Comparison of ENCODE assay signal across 19 cellular contexts in the genomic region with DNA sequence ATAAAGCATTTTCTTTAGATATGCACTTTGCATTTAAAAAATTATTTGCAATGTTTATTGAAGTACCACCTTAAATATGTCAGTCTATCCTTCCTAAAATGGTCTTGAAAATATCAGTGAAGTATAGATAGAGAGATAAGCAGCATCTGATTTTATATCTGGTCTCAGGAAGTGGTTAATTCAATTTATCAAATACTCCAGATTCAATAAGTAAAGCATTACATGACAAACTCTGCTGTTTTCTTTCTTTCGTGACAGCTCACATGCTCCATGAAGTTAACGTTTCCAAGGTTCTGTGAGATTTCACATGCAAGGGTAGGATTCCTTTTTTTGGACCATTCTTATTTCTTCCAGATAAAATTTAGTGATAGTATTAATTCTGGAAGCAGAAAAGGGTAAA.
DNase-seq lines count a peak whose midpoint lies in the region; ATAC-seq, FAIRE-seq and TF ChIP-seq lines count a peak whose summit lies in the region.
"Had no signal": no experiment of that assay in that cellular context is flagged by ENCODE, and none has a peak within 500 bp of the region (broad histone marks: within the 10 kb centered on the region; RNA-seq: fewer than 3 reads in every experiment).

No MANE protein-coding gene starts in this region.

- intact Hi-C loops in lower leg skin (cut with DNase I; ENCODE audit: low total_unique reads) = no loop called here

- no peak for TF ChIP-seq RAD21 in A549 (conservative IDR thresholded peaks at IDR 0.05 in 1 of 2, IDR thresholded peaks at IDR 0.05 in 1 of 2)

- ATAC-seq in A549 = no peak
- no peak for ATAC-seq in SK-N-SH treated with all-trans-retinoic acid at 6 μM for 48 hours

- H3K4me2 ChIP-seq in A549 = no peak overlapping the region
- H3K4me2 ChIP-seq: BLaER1 had no signal

- WGBS in A549 (ENCODE audit: missing lambda C conversion rate) = 18% methylated on average over 2 of the region's 2 CpGs
- 73 to 85% methylated on average over 2 of the region's 2 CpGs for WGBS in lower leg skin, 2 donors

- DNase-seq in A549 (ENCODE audit: low read depth in 1 of 2, low spot score in 1 of 2) = no peak
- DNase-seq in SK-N-DZ (ENCODE audit: low spot score) = peak; percentile 73
- no peak for DNase-seq in lower leg skin (ENCODE audit: low spot score in 2 of 2)
- DNase-seq in hypothalamus (lab: John Stamatoyannopoulos, UW) = no peak
- DNase-seq in putamen (ENCODE audit: low spot score) = no peak
- DNase-seq: ACHN; BE2C; C1 segment of cervical spinal cord; CD4-positive, alpha-beta memory T cell; CD4-positive, CD25-positive, alpha-beta regulatory T cell; CD8-positive, alpha-beta memory T cell; COR-L47; DMS79 treated with DMSO at 0.1 percent for 48 hours; GF-D8 had no signal

- no peaks in the 10 kb centered on the region for H3K4me1 ChIP-seq in A549
- H3K4me1 ChIP-seq: BLaER1 had no signal

- FAIRE-seq in A549 (lab: Jason Lieb, UNC) = peak; percentile 86
- FAIRE-seq: GM12891, GM19239 had no signal

- POLR2A ChIA-PET in A549 (lab: Yijun Ruan, JAX) = no interaction called here

- CTCF ChIA-PET in A549 (lab: Yijun Ruan, JAX) = no interaction called here

- no peak for TF ChIP-seq CTCF in A549 (IDR thresholded peaks at IDR 0.05)
- TF ChIP-seq CTCF in lower leg skin (IDR thresholded peaks at IDR 0.05) = no peak

- no peak overlapping the region for H3K27ac ChIP-seq in A549
- H3K27ac ChIP-seq: 22Rv1, BLaER1 had no signal

- TF ChIP-seq EP300 in A549 (IDR thresholded peaks at IDR 0.05) = no peak

- no peak overlapping the region for H3K4me3 ChIP-seq in A549
- H3K4me3 ChIP-seq in lower leg skin (ENCODE audit: low read depth, poor library complexity, severe bottlenecking) = no peak overlapping the region
- H3K4me3 ChIP-seq: BLaER1 had no signal

- no peak for TF ChIP-seq POLR2A in A549 (IDR thresholded peaks at IDR 0.05; ENCODE audit: low read length)
- TF ChIP-seq POLR2A in lower leg skin (IDR thresholded peaks at IDR 0.05) = no peak

- H3K9me3 ChIP-seq in A549 = 0 out of 3 replicates have a peak, but pooled peaks cover 5% of the 10 kb centered on the region
- H3K9me3 ChIP-seq: BE2C, BLaER1 had no signal

TF ChIP-seq in A549, 52 proteins besides CTCF, POLR2A, EP300 and RAD21:
- TF ChIP-seq FOSL2 (IDR thresholded peaks at IDR 0.05) (no peak), FOSL2 (CRISPR knock-in tag; IDR thresholded peaks at IDR 0.05) (no peak), CBX8 (IDR thresholded peaks at IDR 0.05) (no peak), CBX2 (IDR thresholded peaks at IDR 0.05; ENCODE audit: borderline replicate concordance, low read depth) (no peak), CEBPB (IDR thresholded peaks at IDR 0.05) (no peak), MYC (IDR thresholded peaks at IDR 0.05; ENCODE audit: borderline replicate concordance, low read length) (no peak), SMC3 (IDR thresholded peaks at IDR 0.05) (no peak), HOXA7 (CRISPR knock-in tag; IDR thresholded peaks at IDR 0.05) (no peak), JUN (IDR thresholded peaks at IDR 0.05) (no peak), HOXB13 (CRISPR knock-in tag; IDR thresholded peaks at IDR 0.05; ENCODE audit: low read depth) (no peak), ZSCAN20 (CRISPR knock-in tag; IDR thresholded peaks at IDR 0.05) (no peak), KDM1A (IDR thresholded peaks at IDR 0.05; ENCODE audit: low read depth) (no peak)
- TF ChIP-seq, protein P1, sequence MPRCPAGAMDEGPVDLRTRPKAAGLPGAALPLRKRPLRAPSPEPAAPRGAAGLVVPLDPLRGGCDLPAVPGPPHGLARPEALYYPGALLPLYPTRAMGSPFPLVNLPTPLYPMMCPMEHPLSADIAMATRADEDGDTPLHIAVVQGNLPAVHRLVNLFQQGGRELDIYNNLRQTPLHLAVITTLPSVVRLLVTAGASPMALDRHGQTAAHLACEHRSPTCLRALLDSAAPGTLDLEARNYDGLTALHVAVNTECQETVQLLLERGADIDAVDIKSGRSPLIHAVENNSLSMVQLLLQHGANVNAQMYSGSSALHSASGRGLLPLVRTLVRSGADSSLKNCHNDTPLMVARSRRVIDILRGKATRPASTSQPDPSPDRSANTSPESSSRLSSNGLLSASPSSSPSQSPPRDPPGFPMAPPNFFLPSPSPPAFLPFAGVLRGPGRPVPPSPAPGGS (IDR thresholded peaks at IDR 0.05) = no peak
TF ChIP-seq in A549: peak in this region for 0.

TF ChIP-seq in SK-N-SH treated with all-trans-retinoic acid at 6 μM for 48 hours, 23 proteins besides CTCF, POLR2A, EP300 and RAD21:
- TF ChIP-seq PPARA (CRISPR knock-in tag; IDR thresholded peaks at IDR 0.05; ENCODE audit: borderline replicate concordance) (no peak), ZNF8 (CRISPR knock-in tag; IDR thresholded peaks at IDR 0.05) (no peak), OSR1 (CRISPR knock-in tag; IDR thresholded peaks at IDR 0.05) (no peak), TCF4 (CRISPR knock-in tag; IDR thresholded peaks at IDR 0.05; ENCODE audit: borderline replicate concordance) (peak; percentile 74; the same call in 1 of the 2 replicates), ISL1 (CRISPR knock-in tag; IDR thresholded peaks at IDR 0.05) (peak; percentile 87), ESRRG (CRISPR knock-in tag; IDR thresholded peaks at IDR 0.05) (peak; percentile 84; the same call in 1 of the 2 replicates)
- TF ChIP-seq, protein P2, sequence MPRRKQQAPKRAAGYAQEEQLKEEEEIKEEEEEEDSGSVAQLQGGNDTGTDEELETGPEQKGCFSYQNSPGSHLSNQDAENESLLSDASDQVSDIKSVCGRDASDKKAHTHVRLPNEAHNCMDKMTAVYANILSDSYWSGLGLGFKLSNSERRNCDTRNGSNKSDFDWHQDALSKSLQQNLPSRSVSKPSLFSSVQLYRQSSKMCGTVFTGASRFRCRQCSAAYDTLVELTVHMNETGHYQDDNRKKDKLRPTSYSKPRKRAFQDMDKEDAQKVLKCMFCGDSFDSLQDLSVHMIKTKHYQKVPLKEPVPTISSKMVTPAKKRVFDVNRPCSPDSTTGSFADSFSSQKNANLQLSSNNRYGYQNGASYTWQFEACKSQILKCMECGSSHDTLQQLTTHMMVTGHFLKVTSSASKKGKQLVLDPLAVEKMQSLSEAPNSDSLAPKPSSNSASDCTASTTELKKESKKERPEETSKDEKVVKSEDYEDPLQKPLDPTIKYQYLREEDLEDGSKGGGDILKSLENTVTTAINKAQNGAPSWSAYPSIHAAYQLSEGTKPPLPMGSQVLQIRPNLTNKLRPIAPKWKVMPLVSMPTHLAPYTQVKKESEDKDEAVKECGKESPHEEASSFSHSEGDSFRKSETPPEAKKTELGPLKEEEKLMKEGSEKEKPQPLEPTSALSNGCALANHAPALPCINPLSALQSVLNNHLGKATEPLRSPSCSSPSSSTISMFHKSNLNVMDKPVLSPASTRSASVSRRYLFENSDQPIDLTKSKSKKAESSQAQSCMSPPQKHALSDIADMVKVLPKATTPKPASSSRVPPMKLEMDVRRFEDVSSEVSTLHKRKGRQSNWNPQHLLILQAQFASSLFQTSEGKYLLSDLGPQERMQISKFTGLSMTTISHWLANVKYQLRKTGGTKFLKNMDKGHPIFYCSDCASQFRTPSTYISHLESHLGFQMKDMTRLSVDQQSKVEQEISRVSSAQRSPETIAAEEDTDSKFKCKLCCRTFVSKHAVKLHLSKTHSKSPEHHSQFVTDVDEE (CRISPR knock-in tag; IDR thresholded peaks at IDR 0.05) = 0 out of 2 replicates have a peak, but pooled peaks have one; percentile 46
- TF ChIP-seq, protein P3, sequence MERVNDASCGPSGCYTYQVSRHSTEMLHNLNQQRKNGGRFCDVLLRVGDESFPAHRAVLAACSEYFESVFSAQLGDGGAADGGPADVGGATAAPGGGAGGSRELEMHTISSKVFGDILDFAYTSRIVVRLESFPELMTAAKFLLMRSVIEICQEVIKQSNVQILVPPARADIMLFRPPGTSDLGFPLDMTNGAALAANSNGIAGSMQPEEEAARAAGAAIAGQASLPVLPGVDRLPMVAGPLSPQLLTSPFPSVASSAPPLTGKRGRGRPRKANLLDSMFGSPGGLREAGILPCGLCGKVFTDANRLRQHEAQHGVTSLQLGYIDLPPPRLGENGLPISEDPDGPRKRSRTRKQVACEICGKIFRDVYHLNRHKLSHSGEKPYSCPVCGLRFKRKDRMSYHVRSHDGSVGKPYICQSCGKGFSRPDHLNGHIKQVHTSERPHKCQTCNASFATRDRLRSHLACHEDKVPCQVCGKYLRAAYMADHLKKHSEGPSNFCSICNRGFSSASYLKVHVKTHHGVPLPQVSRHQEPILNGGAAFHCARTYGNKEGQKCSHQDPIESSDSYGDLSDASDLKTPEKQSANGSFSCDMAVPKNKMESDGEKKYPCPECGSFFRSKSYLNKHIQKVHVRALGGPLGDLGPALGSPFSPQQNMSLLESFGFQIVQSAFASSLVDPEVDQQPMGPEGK (CRISPR knock-in tag; IDR thresholded peaks at IDR 0.05; ENCODE audit: borderline replicate concordance) = 0 out of 2 replicates have a peak, but pooled peaks have one; percentile 21
- TF ChIP-seq, protein P4, sequence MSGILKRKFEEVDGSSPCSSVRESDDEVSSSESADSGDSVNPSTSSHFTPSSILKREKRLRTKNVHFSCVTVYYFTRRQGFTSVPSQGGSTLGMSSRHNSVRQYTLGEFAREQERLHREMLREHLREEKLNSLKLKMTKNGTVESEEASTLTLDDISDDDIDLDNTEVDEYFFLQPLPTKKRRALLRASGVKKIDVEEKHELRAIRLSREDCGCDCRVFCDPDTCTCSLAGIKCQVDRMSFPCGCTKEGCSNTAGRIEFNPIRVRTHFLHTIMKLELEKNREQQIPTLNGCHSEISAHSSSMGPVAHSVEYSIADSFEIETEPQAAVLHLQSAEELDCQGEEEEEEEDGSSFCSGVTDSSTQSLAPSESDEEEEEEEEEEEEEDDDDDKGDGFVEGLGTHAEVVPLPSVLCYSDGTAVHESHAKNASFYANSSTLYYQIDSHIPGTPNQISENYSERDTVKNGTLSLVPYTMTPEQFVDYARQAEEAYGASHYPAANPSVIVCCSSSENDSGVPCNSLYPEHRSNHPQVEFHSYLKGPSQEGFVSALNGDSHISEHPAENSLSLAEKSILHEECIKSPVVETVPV (CRISPR knock-in tag; IDR thresholded peaks at IDR 0.05) = peak; percentile 34; the same call in 1 of the 2 replicates
